ENCODE assay signal across 14 cellular contexts in genomic region chr21:16418211-16418610, GRCh38.
A peak's percentile ranks its signal among the peaks of the same experiment; 100 is the strongest.
DNase-seq lines count a peak whose midpoint lies in the region; ATAC-seq, FAIRE-seq and TF ChIP-seq lines count a peak whose summit lies in the region.
"Had no signal": no experiment of that assay in that cellular context is flagged by ENCODE, and none has a peak within 500 bp of the region (broad histone marks: within the 10 kb centered on the region; RNA-seq: fewer than 3 reads in every experiment).

No MANE protein-coding gene starts in this region.

- no peak for TF ChIP-seq EP300 in gastroesophageal sphincter (IDR thresholded peaks at IDR 0.05)

- H3K27ac Mint-ChIP-seq in brain: peak overlapping the region; percentile 89 to 98 (median 95)
- H3K27ac Mint-ChIP-seq: naive thymus-derived CD4-positive, alpha-beta T cell had no signal

- no peaks in the 10 kb centered on the region for H3K36me3 Mint-ChIP-seq in brain
- H3K36me3 Mint-ChIP-seq: naive thymus-derived CD4-positive, alpha-beta T cell had no signal

- H3K4me3 ChIP-seq in gastroesophageal sphincter (no peak overlapping the region), skeletal muscle satellite cell (ENCODE audit: low read length) (no peak overlapping the region), brain microvascular endothelial cell (ENCODE audit: low read depth, low read length) (no peak overlapping the region)
- H3K4me3 ChIP-seq: K562, smooth muscle cell had no signal

- WGBS in gastroesophageal sphincter (ENCODE audit: low coverage in 1 of 2), 2 donors: 10 to 17% methylated on average over 2 of the region's 2 CpGs

- H3K9ac ChIP-seq in skeletal muscle satellite cell (ENCODE audit: low read depth, low read length): no peak overlapping the region

- H3K4me1 Mint-ChIP-seq in brain: peaks cover 68% of the 10 kb centered on the region
- H3K4me1 Mint-ChIP-seq: naive thymus-derived CD4-positive, alpha-beta T cell had no signal

- TF ChIP-seq POLR2A in gastroesophageal sphincter (IDR thresholded peaks at IDR 0.05): no peak
- no peak for TF ChIP-seq POLR2A in GM12891 (IDR thresholded peaks at IDR 0.05; ENCODE audit: low read depth, low read length)

- peak; percentile 60 for DNase-seq in G401 (ENCODE audit: low spot score)
- DNase-seq in brain microvascular endothelial cell: no peak
- DNase-seq in ecto neural progenitor cell (ENCODE audit: low spot score): no peak
- no peak for DNase-seq in NK-92 treated with Interleukin-12 subunit alpha and Interleukin-12 subunit beta, amount 100 ng/mL, for 24 hours (lab: John Stamatoyannopoulos, UW)
- no peak for DNase-seq in GM12891 (ENCODE audit: insufficient read length, low spot score)
- DNase-seq: activated naive CD4-positive, alpha-beta T cell; naive thymus-derived CD4-positive, alpha-beta T cell; NCI-H2081; SW 1271 had no signal

- FAIRE-seq in GM12891 (lab: Jason Lieb, UNC): no peak
- FAIRE-seq: K562 had no signal

- H3K4me2 ChIP-seq in skeletal muscle satellite cell (ENCODE audit: low read length): peak overlapping the region; percentile 77
- H3K4me2 ChIP-seq: smooth muscle cell had no signal

- H3K36me3 ChIP-seq in gastroesophageal sphincter (no peaks in the 10 kb centered on the region), skeletal muscle satellite cell (ENCODE audit: insufficient read depth, low read length) (no peaks in the 10 kb centered on the region), brain microvascular endothelial cell (replicated peaks) (no peaks in the 10 kb centered on the region)

- in situ Hi-C loops in G401 (cut with HindIII; ENCODE audit: low sequenced_read_pairs): no loop called here
- in situ Hi-C loops in brain microvascular endothelial cell (cut with HindIII; ENCODE audit: low pct_ligation_motif_present, low sequenced_read_pairs): no loop called here

- H3K27ac ChIP-seq in gastroesophageal sphincter (peak overlapping the region in 3 of 4 donors; percentile 71 to 77 (median 72)), brain microvascular endothelial cell (no peak overlapping the region)

- H3K27me3 Mint-ChIP-seq in brain: peaks cover 3% of the 10 kb centered on the region
- H3K27me3 Mint-ChIP-seq: naive thymus-derived CD4-positive, alpha-beta T cell had no signal

- peak; percentile 47 for ATAC-seq in gastroesophageal sphincter
- ATAC-seq: K562; naive thymus-derived CD4-positive, alpha-beta T cell had no signal

- TF ChIP-seq CTCF in brain (conservative IDR thresholded peaks at IDR 0.05) (no peak), gastroesophageal sphincter (IDR thresholded peaks at IDR 0.05) (no peak), brain microvascular endothelial cell (IDR thresholded peaks at IDR 0.05; ENCODE audit: low read depth, low read length, missing control alignments) (no peak)

- H3K27me3 ChIP-seq in gastroesophageal sphincter (no peaks in the 10 kb centered on the region), skeletal muscle satellite cell (ENCODE audit: control insufficient read depth, insufficient read depth, low read length) (no peaks in the 10 kb centered on the region), brain microvascular endothelial cell (replicated peaks) (no peaks in the 10 kb centered on the region)

- H3K9me3 ChIP-seq in gastroesophageal sphincter (no peaks in the 10 kb centered on the region), skeletal muscle satellite cell (replicated peaks; ENCODE audit: low read length) (no peaks in the 10 kb centered on the region)

- H3K4me3 Mint-ChIP-seq in brain: peak overlapping the region in 3 of 5 experiments; percentile 83 to 92 (median 92)
- H3K4me3 Mint-ChIP-seq: naive thymus-derived CD4-positive, alpha-beta T cell had no signal

- no peaks in the 10 kb centered on the region for H3K9me3 Mint-ChIP-seq in brain

- peaks cover 0 to 18% (median 0%) of the 10 kb centered on the region in 3 donors for H3K4me1 ChIP-seq in gastroesophageal sphincter
- H3K4me1 ChIP-seq in skeletal muscle satellite cell (ENCODE audit: control insufficient read depth, insufficient read depth, low read length): peaks cover 22% of the 10 kb centered on the region

TF ChIP-seq in GM12891, 5 proteins besides CTCF, POLR2A, EP300 and RAD21:
- TF ChIP-seq PAX5 (IDR thresholded peaks at IDR 0.05; ENCODE audit: insufficient read depth, low read length, severe bottlenecking) (no peak), SPI1 (IDR thresholded peaks at IDR 0.05; ENCODE audit: low read depth, low read length) (no peak), POU2F2 (IDR thresholded peaks at IDR 0.05; ENCODE audit: low read depth, low read length) (no peak), TAF1 (IDR thresholded peaks at IDR 0.05; ENCODE audit: low read depth, low read length) (no peak), POLR2AphosphoS5 (IDR thresholded peaks at IDR 0.05; ENCODE audit: low read depth, low read length) (no peak)
